ENCODE assay signal across 8 cellular contexts in genomic region chr9:133726401-133727276, GRCh38. TPM values are rescaled to one million over a fixed set of nuclear protein-coding genes. Genes with fewer than 3 reads are reported as not detected.
DNase-seq lines count a peak whose midpoint lies in the region; ATAC-seq, FAIRE-seq and TF ChIP-seq lines count a peak whose summit lies in the region.

No MANE protein-coding gene starts in this region.

- no peak overlapping the region for H3K27ac ChIP-seq in A549
- no peak overlapping the region for H3K27ac ChIP-seq in upper lobe of right lung

- CTCF ChIA-PET in A549 (lab: Yijun Ruan, JAX) = interaction anchor here (0.6 to 8.2 kb wide), 27 partner anchors 10 to 397 kb away, joined by 3 to 72 read pairs (median 4); partner anchors contain the start of genes ADAMTSL2 and SARDH

- peaks cover 18% of the 10 kb centered on the region for H3K36me3 Mint-ChIP-seq in nephron progenitor cell (ENCODE audit: low read depth)

- no peak overlapping the region for H3K4me3 Mint-ChIP-seq in nephron progenitor cell

- intact Hi-C loops in upper lobe of right lung (cut with DNase I) = loop anchor here (5.0 kb wide), 1 partner anchor 194 kb away; the partner anchor contains the start of gene ADAMTSL2

- peak; percentile 80 to 86 for ATAC-seq in A549
- peak; percentile 79 for ATAC-seq in upper lobe of right lung
- ATAC-seq in GM19324 (IDR thresholded peaks at IDR 0.05; ENCODE audit: low FRiP score, unreplicated experiment) = no peak

- peak; percentile 48; the same call in 2 of the 3 replicates for TF ChIP-seq CTCF in A549 (IDR thresholded peaks at IDR 0.05)
- TF ChIP-seq CTCF in epithelial cell of proximal tubule (conservative IDR thresholded peaks at IDR 0.05; ENCODE audit: low read depth, low read length) = peak; percentile 64
- TF ChIP-seq CTCF in nephron progenitor cell (IDR thresholded peaks at IDR 0.05) = peak; percentile 62
- TF ChIP-seq CTCF in upper lobe of right lung (IDR thresholded peaks at IDR 0.05) = peak; percentile 57

- no peaks in the 10 kb centered on the region for H3K9me3 ChIP-seq in A549
- no peaks in the 10 kb centered on the region for H3K9me3 ChIP-seq in upper lobe of right lung

- WGBS in A549 (ENCODE audit: missing lambda C conversion rate) = 21% methylated on average over 13 of the region's 14 CpGs

- no peaks in the 10 kb centered on the region for H3K36me3 ChIP-seq in upper lobe of right lung

- H3K4me1 ChIP-seq in A549 (no peaks in the 10 kb centered on the region), upper lobe of right lung (no peaks in the 10 kb centered on the region)

- peak; percentile 69 to 81 for TF ChIP-seq RAD21 in A549 (conservative IDR thresholded peaks at IDR 0.05 in 1 of 2, IDR thresholded peaks at IDR 0.05 in 1 of 2)

- POLR2A ChIA-PET in A549 (lab: Yijun Ruan, JAX) = no interaction called here

- no peaks in the 10 kb centered on the region for H3K27me3 ChIP-seq in upper lobe of right lung

- peaks cover 32% of the 10 kb centered on the region for H3K27me3 Mint-ChIP-seq in nephron progenitor cell (ENCODE audit: low read depth, poor library complexity)

- H3K9me3 Mint-ChIP-seq in nephron progenitor cell = peaks cover 15% of the 10 kb centered on the region

- TF ChIP-seq EP300 in A549 (IDR thresholded peaks at IDR 0.05) = no peak

- no peak overlapping the region for H3K27ac Mint-ChIP-seq in nephron progenitor cell

- no peak overlapping the region for H3K4me3 ChIP-seq in A549
- H3K4me3 ChIP-seq in epithelial cell of proximal tubule (ENCODE audit: low read depth, low read length) = no peak overlapping the region
- no peak overlapping the region for H3K4me3 ChIP-seq in upper lobe of right lung

- DNase-seq in A549 (ENCODE audit: low read depth in 1 of 2, low spot score in 1 of 2) = peak; percentile 69 to 78
- peak; percentile 44 for DNase-seq in H4 (ENCODE audit: low spot score)
- peak; percentile 26 for DNase-seq in NCI-H526 treated with DMSO at 0.1 percent for 48 hours (lab: John Stamatoyannopoulos, UW)
- peak; percentile 82 for DNase-seq in activated CD8-positive, alpha-beta memory T cell treated with anti-CD3 and anti-CD28 coated beads for 24 hours
- no peak for DNase-seq in epithelial cell of proximal tubule (ENCODE audit: low read depth)
- DNase-seq in nephron progenitor cell = peak; percentile 71
- DNase-seq in upper lobe of right lung = peak; percentile 39

- H3K4me2 ChIP-seq in A549 = no peak overlapping the region

- H3K4me1 Mint-ChIP-seq in nephron progenitor cell = no peaks in the 10 kb centered on the region

- TF ChIP-seq POLR2A in A549 (IDR thresholded peaks at IDR 0.05; ENCODE audit: low read length) = no peak

- FAIRE-seq in A549 (lab: Jason Lieb, UNC) = no peak

TF ChIP-seq in A549, 52 proteins besides CTCF, POLR2A, EP300 and RAD21:
- TF ChIP-seq MAZ (IDR thresholded peaks at IDR 0.05; ENCODE audit: borderline replicate concordance, low read depth, low read length) (no peak), HOXB5 (CRISPR knock-in tag; IDR thresholded peaks at IDR 0.05) (no peak), JUNB (IDR thresholded peaks at IDR 0.05) (no peak), SMC3 (IDR thresholded peaks at IDR 0.05) (peak; percentile 53), MAX (IDR thresholded peaks at IDR 0.05) (no peak)

RNA-seq across cellular contexts. Expression of gene SARDH, which starts 11.5 kb away (rescaled TPM):
- polyA plus RNA-seq in A549 (2011; rRNA removed) (0.08 and 0.09 TPM in 2 replicates), A549 (2017; fragmentation: RNase III; extraction: RNeasy Plus Mini Kit Qiagen cat#74134 plus additional on column Dnase treatment) (0.05 TPM in 1 of 3 replicates, not detected in the others)
- polyA plus RNA-seq in A549 (2012; cell fraction: cytosol; rRNA removed) = 0.07 and 0.12 TPM in 2 replicates
- 0.12 and 0.19 TPM in 2 replicates for polyA plus RNA-seq in A549 (2012; cell fraction: nucleus; rRNA removed)
- 0.08 and 0.10 TPM in 2 replicates for polyA minus RNA-seq in A549 (2011; rRNA and poly(A)+ RNA removed)
- total RNA-seq in H4 (2014; rRNA removed; shearing (Covaris generic)) = 0.06 and 0.49 TPM in 2 replicates
- total RNA-seq in epithelial cell of proximal tubule (0.07 and 0.92 TPM in 2 replicates), upper lobe of right lung (6.8 TPM)
